ENCODE assay signal across 16 cellular contexts in genomic region chr7:52273685-52274610, GRCh38.
DNase-seq lines count a peak whose midpoint lies in the region; ATAC-seq and TF ChIP-seq lines count a peak whose summit lies in the region.
"Had no signal": no experiment of that assay in that cellular context is flagged by ENCODE, and none has a peak within 500 bp of the region (broad histone marks: within the 10 kb centered on the region; RNA-seq: fewer than 3 reads in every experiment).

No MANE protein-coding gene starts in this region.

- peaks cover 3% of the 10 kb centered on the region; the same call in 2 of the 3 replicates for H3K36me3 Mint-ChIP-seq in GM23338 (ENCODE audit: low read depth)
- no peaks in the 10 kb centered on the region for H3K36me3 Mint-ChIP-seq in dendritic cell treated with granulocyte-macrophage colony-stimulating factor and Interleukin-4, amounts not matched to agents 40 ng/mL and 50 ng/mL, for 4 days (ENCODE audit: low read depth)

- H3K27ac ChIP-seq in GM23338 (ENCODE audit: low read depth) (no peak overlapping the region), vagina (no peak overlapping the region)
- H3K27ac ChIP-seq: C4-2B had no signal

- peak overlapping the region; percentile 69; the same call in 1 of the 2 replicates for H2AFZ ChIP-seq in GM23338

- H3K4me3 ChIP-seq in GM23338, result no peak overlapping the region
- no peak overlapping the region for H3K4me3 ChIP-seq in vagina

- H3K27me3 ChIP-seq in GM23338 (ENCODE audit: insufficient read depth) (no peaks in the 10 kb centered on the region), vagina (no peaks in the 10 kb centered on the region)

- 0 out of 2 replicates have a peak, but pooled peaks cover 2% of the 10 kb centered on the region for H3K9me2 ChIP-seq in GM23338 (ENCODE audit: insufficient read depth)

- H3K36me3 ChIP-seq in GM23338 (ENCODE audit: insufficient read depth) (no peaks in the 10 kb centered on the region), vagina (no peaks in the 10 kb centered on the region)

- H3K27me3 Mint-ChIP-seq in GM23338 (ENCODE audit: insufficient read depth, low read depth, poor library complexity), result peaks cover 2% of the 10 kb centered on the region
- peaks cover 3% of the 10 kb centered on the region for H3K27me3 Mint-ChIP-seq in dendritic cell treated with granulocyte-macrophage colony-stimulating factor and Interleukin-4, amounts not matched to agents 40 ng/mL and 50 ng/mL, for 4 days
- H3K27me3 Mint-ChIP-seq: activated B cell treated with CpG ODN at 0.5 μM for 24 hours; activated naive CD8-positive, alpha-beta T cell treated with anti-CD3 and anti-CD28 coated beads, Interleukin-2, amount 50 U/mL, for 24 hours; central memory CD8-positive, alpha-beta T cell had no signal

- peaks cover 7% of the 10 kb centered on the region; the same call in 1 of the 3 replicates for H3K9me3 Mint-ChIP-seq in GM23338
- peaks cover 26% of the 10 kb centered on the region for H3K9me3 Mint-ChIP-seq in dendritic cell treated with granulocyte-macrophage colony-stimulating factor and Interleukin-4, amounts not matched to agents 40 ng/mL and 50 ng/mL, for 4 days
- H3K9me3 Mint-ChIP-seq: nephron had no signal

- H3K9me3 ChIP-seq in vagina, result no peaks in the 10 kb centered on the region

- no peaks in the 10 kb centered on the region for H3K79me2 ChIP-seq in GM23338 (replicated peaks; ENCODE audit: insufficient read depth)

- H4K20me1 ChIP-seq in GM23338 (replicated peaks; ENCODE audit: insufficient read depth), result no peaks in the 10 kb centered on the region

- ATAC-seq in GM23338 (peak; percentile 97), sciatic nerve (peak; percentile 32)
- ATAC-seq: activated naive CD8-positive, alpha-beta T cell treated with anti-CD3 and anti-CD28 coated beads, Interleukin-2, amount 50 U/mL, for 24 hours had no signal

- DNase-seq in GM23338 (ENCODE audit: low spot score) (peak; percentile 72), iPS-NIHi7 (ENCODE audit: extremely low spot score) (peak; percentile 67), sciatic nerve (ENCODE audit: low spot score) (peak; percentile 57), KG1 (lab: John Stamatoyannopoulos, UW) (no peak), vagina (ENCODE audit: extremely low spot score in 2 of 2) (no peak)
- no peak for DNase-seq in stimulated activated naive CD4-positive, alpha-beta T cell (lab: John Stamatoyannopoulos, UW)
- DNase-seq: activated B cell treated with CpG ODN at 0.5 μM for 24 hours; activated naive CD8-positive, alpha-beta T cell treated with anti-CD3 and anti-CD28 coated beads, Interleukin-2, amount 50 U/mL, for 24 hours; DND-41; HCEC 1CT; MV-4-11; NCI-H2107 had no signal

- H3K27ac Mint-ChIP-seq in GM23338, result no peak overlapping the region
- peak overlapping the region; percentile 18 for H3K27ac Mint-ChIP-seq in dendritic cell treated with granulocyte-macrophage colony-stimulating factor and Interleukin-4, amounts not matched to agents 40 ng/mL and 50 ng/mL, for 4 days
- H3K27ac Mint-ChIP-seq: activated B cell treated with CpG ODN at 0.5 μM for 24 hours; activated naive CD8-positive, alpha-beta T cell treated with anti-CD3 and anti-CD28 coated beads, Interleukin-2, amount 50 U/mL, for 24 hours; nephron had no signal

- intact Hi-C loops in dendritic cell treated with granulocyte-macrophage colony-stimulating factor and Interleukin-4, amounts not matched to agents 40 ng/mL and 50 ng/mL, for 4 days (cut with micrococcal nuclease), result no loop called here
- intact Hi-C loops in sciatic nerve (cut with DNase I), result no loop called here
- intact Hi-C loops in vagina (cut with DNase I), result no loop called here

- TF ChIP-seq CTCF in GM23338 (conservative IDR thresholded peaks at IDR 0.05; ENCODE audit: low read depth in 2 of 2), result peak; percentile 27 to 53; a peak in 3 of 4 replicates
- no peak for TF ChIP-seq CTCF in vagina (IDR thresholded peaks at IDR 0.05)

- H3K4me3 Mint-ChIP-seq in GM23338, result no peak overlapping the region
- H3K4me3 Mint-ChIP-seq in dendritic cell treated with granulocyte-macrophage colony-stimulating factor and Interleukin-4, amounts not matched to agents 40 ng/mL and 50 ng/mL, for 4 days, result no peak overlapping the region
- H3K4me3 Mint-ChIP-seq: activated B cell treated with CpG ODN at 0.5 μM for 24 hours; activated naive CD8-positive, alpha-beta T cell treated with anti-CD3 and anti-CD28 coated beads, Interleukin-2, amount 50 U/mL, for 24 hours; central memory CD8-positive, alpha-beta T cell; nephron had no signal

- no peak for TF ChIP-seq POLR2A in vagina (IDR thresholded peaks at IDR 0.05)

- H3K4me2 ChIP-seq in GM23338, result no peak overlapping the region

- H3K4me1 ChIP-seq in GM23338 (ENCODE audit: insufficient read depth), result no peaks in the 10 kb centered on the region
- no peaks in the 10 kb centered on the region for H3K4me1 ChIP-seq in vagina

- H3K4me1 Mint-ChIP-seq in GM23338, result no peaks in the 10 kb centered on the region
- H3K4me1 Mint-ChIP-seq in dendritic cell treated with granulocyte-macrophage colony-stimulating factor and Interleukin-4, amounts not matched to agents 40 ng/mL and 50 ng/mL, for 4 days (ENCODE audit: low read depth), result peaks cover 5% of the 10 kb centered on the region
- H3K4me1 Mint-ChIP-seq: activated B cell treated with CpG ODN at 0.5 μM for 24 hours; activated naive CD8-positive, alpha-beta T cell treated with anti-CD3 and anti-CD28 coated beads, Interleukin-2, amount 50 U/mL, for 24 hours; central memory CD8-positive, alpha-beta T cell; nephron had no signal

- no peaks in the 10 kb centered on the region for H3F3A ChIP-seq in GM23338 (replicated peaks; ENCODE audit: low read depth)

TF ChIP-seq in GM23338, 12 proteins besides CTCF, POLR2A, EP300 and RAD21:
- TF ChIP-seq EZH2phosphoT487 (IDR thresholded peaks at IDR 0.05; ENCODE audit: unreplicated experiment) (no peak), POLR2AphosphoS5 (IDR thresholded peaks at IDR 0.05; ENCODE audit: low read depth) (no peak), ETS1 (IDR thresholded peaks at IDR 0.05) (no peak), ZNF331 (CRISPR knock-in tag; IDR thresholded peaks at IDR 0.05; ENCODE audit: low read depth) (no peak), EZH2 (IDR thresholded peaks at IDR 0.05; ENCODE audit: low read depth, unreplicated experiment) (no peak)
- TF ChIP-seq, protein P1, sequence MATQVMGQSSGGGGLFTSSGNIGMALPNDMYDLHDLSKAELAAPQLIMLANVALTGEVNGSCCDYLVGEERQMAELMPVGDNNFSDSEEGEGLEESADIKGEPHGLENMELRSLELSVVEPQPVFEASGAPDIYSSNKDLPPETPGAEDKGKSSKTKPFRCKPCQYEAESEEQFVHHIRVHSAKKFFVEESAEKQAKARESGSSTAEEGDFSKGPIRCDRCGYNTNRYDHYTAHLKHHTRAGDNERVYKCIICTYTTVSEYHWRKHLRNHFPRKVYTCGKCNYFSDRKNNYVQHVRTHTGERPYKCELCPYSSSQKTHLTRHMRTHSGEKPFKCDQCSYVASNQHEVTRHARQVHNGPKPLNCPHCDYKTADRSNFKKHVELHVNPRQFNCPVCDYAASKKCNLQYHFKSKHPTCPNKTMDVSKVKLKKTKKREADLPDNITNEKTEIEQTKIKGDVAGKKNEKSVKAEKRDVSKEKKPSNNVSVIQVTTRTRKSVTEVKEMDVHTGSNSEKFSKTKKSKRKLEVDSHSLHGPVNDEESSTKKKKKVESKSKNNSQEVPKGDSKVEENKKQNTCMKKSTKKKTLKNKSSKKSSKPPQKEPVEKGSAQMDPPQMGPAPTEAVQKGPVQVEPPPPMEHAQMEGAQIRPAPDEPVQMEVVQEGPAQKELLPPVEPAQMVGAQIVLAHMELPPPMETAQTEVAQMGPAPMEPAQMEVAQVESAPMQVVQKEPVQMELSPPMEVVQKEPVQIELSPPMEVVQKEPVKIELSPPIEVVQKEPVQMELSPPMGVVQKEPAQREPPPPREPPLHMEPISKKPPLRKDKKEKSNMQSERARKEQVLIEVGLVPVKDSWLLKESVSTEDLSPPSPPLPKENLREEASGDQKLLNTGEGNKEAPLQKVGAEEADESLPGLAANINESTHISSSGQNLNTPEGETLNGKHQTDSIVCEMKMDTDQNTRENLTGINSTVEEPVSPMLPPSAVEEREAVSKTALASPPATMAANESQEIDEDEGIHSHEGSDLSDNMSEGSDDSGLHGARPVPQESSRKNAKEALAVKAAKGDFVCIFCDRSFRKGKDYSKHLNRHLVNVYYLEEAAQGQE (IDR thresholded peaks at IDR 0.05; ENCODE audit: unreplicated experiment), result no peak

Comparison
In these comparisons a context has a peak if more than half of its experiments do, and no peak if none do; other contexts are left out.
1. DNase-seq: peak in GM23338 (single experiment), iPS-NIHi7 (single experiment) and sciatic nerve (single experiment); none in KG1 (single experiment), vagina (0 of 2) and stimulated activated naive CD4-positive, alpha-beta T cell (0 of 6).
2. CTCF ChIP-seq: peak in GM23338 (2 of 2); none in vagina (0 of 3).